Comparison of ENCODE assay signal across 1 cellular context in the genomic region with DNA sequence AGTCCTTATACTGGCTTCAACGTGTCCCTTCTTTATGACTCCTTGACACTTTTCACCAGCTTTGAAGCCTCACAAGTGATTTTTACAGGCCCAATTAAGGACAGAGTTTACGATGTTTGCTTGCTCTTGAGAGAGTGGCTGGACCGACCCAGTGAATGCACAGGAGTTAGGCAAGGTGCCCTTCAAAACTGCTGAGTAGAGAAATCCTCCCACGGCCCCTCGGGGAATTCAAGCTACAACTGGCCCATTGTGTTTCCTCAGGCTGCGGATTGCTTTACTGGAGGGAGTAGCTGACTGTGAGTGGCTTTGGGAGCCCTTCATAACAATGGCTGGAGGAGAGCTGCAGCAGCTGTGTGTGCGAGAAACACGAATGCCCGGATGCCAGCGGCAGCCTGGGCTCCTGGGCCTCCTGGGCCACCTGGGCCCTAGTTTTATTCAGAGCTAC.
TF ChIP-seq lines count a peak whose summit lies in the region.

No MANE protein-coding gene starts in this region.

TF ChIP-seq in K562, 482 proteins besides CTCF, POLR2A, EP300 and RAD21 (continued from another document):
- TF ChIP-seq, protein P1, sequence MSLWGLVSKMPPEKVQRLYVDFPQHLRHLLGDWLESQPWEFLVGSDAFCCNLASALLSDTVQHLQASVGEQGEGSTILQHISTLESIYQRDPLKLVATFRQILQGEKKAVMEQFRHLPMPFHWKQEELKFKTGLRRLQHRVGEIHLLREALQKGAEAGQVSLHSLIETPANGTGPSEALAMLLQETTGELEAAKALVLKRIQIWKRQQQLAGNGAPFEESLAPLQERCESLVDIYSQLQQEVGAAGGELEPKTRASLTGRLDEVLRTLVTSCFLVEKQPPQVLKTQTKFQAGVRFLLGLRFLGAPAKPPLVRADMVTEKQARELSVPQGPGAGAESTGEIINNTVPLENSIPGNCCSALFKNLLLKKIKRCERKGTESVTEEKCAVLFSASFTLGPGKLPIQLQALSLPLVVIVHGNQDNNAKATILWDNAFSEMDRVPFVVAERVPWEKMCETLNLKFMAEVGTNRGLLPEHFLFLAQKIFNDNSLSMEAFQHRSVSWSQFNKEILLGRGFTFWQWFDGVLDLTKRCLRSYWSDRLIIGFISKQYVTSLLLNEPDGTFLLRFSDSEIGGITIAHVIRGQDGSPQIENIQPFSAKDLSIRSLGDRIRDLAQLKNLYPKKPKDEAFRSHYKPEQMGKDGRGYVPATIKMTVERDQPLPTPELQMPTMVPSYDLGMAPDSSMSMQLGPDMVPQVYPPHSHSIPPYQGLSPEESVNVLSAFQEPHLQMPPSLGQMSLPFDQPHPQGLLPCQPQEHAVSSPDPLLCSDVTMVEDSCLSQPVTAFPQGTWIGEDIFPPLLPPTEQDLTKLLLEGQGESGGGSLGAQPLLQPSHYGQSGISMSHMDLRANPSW (CRISPR knock-in tag; IDR thresholded peaks at IDR 0.05), result no peak
- no peak for TF ChIP-seq ZNF134 (CRISPR knock-in tag; conservative IDR thresholded peaks at IDR 0.05)
- no peak for TF ChIP-seq SIN3A (IDR thresholded peaks at IDR 0.05; ENCODE audit: borderline replicate concordance in 2 of 2, control insufficient read depth in 1 of 2, low read depth in 2 of 2, low read length in 2 of 2)
- 0 out of 2 replicates have a peak, but pooled peaks have one; percentile 2 for TF ChIP-seq MAFF (IDR thresholded peaks at IDR 0.05; ENCODE audit: low read length)
- TF ChIP-seq ZNF212 (CRISPR knock-in tag; IDR thresholded peaks at IDR 0.05), result no peak
- TF ChIP-seq KDM5B (IDR thresholded peaks at IDR 0.05; ENCODE audit: insufficient replicate concordance, low read depth, low read length), result no peak
- TF ChIP-seq CBFA2T3 (IDR thresholded peaks at IDR 0.05), result no peak
- no peak for TF ChIP-seq HDAC2 (IDR thresholded peaks at IDR 0.05)
- TF ChIP-seq FOXA1 (IDR thresholded peaks at IDR 0.05; ENCODE audit: borderline replicate concordance), result no peak
